In the genomic region with DNA sequence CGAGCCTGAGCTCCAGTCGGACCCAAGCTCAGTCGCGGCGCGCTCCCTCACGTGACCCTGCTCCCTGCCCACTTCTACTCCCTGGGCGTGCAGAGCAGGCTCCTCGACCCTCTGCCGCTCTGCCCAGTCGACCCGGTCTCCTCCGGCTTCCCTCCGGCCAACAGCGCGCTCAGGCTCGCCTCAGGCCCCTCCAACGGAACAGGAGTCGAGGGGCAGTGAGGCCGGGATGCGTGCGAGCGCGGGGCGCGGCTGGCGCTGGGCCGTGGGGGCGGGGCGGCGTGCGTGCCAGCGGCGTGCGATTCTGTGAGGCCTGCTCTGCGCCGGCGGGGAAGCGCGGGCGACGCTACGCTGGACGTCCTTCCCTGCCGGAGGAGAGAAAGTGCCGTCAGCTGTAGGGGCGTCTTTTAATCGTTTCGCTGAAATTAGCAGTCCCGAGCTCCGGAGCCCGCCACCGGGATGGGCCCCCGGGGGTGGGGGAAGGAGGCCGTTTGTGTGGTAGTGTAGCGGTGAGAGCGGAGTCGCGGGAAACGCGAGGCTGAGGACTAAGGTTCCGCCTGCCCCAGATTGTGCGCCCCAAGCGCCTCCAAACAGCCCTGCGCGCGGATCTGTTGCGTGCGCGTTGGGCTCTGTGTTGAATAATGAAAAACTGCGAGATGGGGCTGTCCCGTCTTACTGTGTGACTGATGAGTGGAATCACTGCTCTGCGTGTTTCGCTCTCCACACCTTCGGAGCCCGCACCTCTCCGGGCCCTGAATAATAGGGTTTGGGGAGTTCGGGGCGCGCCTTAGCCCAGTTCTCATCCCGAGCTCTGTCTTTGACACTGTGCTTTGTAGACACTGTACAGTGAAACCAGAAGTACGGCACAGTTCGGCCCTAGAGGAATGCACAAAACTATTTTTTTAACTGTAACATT, we compare ENCODE assay signal across 8 cellular contexts. TPM values are rescaled to one million over a fixed set of nuclear protein-coding genes. Genes with fewer than 3 reads are reported as not detected.
A peak's percentile ranks its signal among the peaks of the same experiment; 100 is the strongest.
DNase-seq lines count a peak whose midpoint lies in the region; ATAC-seq lines count a peak whose summit lies in the region.

A gene with protein sequence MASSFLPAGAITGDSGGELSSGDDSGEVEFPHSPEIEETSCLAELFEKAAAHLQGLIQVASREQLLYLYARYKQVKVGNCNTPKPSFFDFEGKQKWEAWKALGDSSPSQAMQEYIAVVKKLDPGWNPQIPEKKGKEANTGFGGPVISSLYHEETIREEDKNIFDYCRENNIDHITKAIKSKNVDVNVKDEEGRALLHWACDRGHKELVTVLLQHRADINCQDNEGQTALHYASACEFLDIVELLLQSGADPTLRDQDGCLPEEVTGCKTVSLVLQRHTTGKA (minus strand): TSS at position 217 of the 913 bp plus-strand sequence. CDS start 311 bp downstream, outside the sequence.

- ATAC-seq in HG02970 (IDR thresholded peaks at IDR 0.05; ENCODE audit: low FRiP score, unreplicated experiment): peak; percentile 71
- peak; percentile 96 for ATAC-seq in sciatic nerve

- peak; percentile 84 for DNase-seq in NK-92 treated with Interleukin-12 subunit alpha and Interleukin-12 subunit beta, amount 100 ng/mL, for 24 hours (lab: John Stamatoyannopoulos, UW)
- no peak for DNase-seq in NK-92 (lab: John Stamatoyannopoulos, UW; ENCODE audit: unreplicated experiment)
- DNase-seq in NCI-H1930 (lab: John Stamatoyannopoulos, UW): peak; percentile 77 to 79
- peak; percentile 79 for DNase-seq in T1000 (lab: John Stamatoyannopoulos, UW)
- peak; percentile 93 for DNase-seq in astrocyte of the hippocampus (ENCODE audit: low read depth, low spot score)
- DNase-seq in hypothalamus (lab: John Stamatoyannopoulos, UW): peak; percentile 34 to 97 (median 82)
- DNase-seq in sciatic nerve (ENCODE audit: low spot score): peak; percentile 89

- intact Hi-C loops in sciatic nerve (cut with DNase I): no loop called here

RNA-seq across cellular contexts. Expression of the gene that starts here (rescaled TPM):
- total RNA-seq in sciatic nerve: 33.4 TPM
